ENCODE assay signal across 32 cellular contexts in genomic region chr1:832136-832535, GRCh38.
DNase-seq lines count a peak whose midpoint lies in the region; TF ChIP-seq lines count a peak whose summit lies in the region.
"Had no signal": no experiment of that assay in that cellular context is flagged by ENCODE, and none has a peak within 500 bp of the region (broad histone marks: within the 10 kb centered on the region; RNA-seq: fewer than 3 reads in every experiment).

No MANE protein-coding gene starts in this region.

- no peak overlapping the region for H3K4me3 Mint-ChIP-seq in endodermal cell
- H3K4me3 Mint-ChIP-seq: activated CD8-positive, alpha-beta T cell treated with anti-CD3 and anti-CD28 coated beads, Interleukin-2, amount 10 ng/mL, durations not matched to agents 7 days and 5 days; activated naive CD4-positive, alpha-beta T cell treated with anti-CD3 and anti-CD28 coated beads, Interleukin-2, amount 50 U/mL, for 24 hours; CD8-positive, alpha-beta memory T cell; H9; stimulated activated naive CD8-positive, alpha-beta T cell treated with anti-CD3 and anti-CD28 coated beads, Interleukin-15, amount 100 ng/mL, for 72 hours; T-helper 1 cell treated with Interleukin-12 subunit alpha and Interleukin-12 subunit beta and Interleukin-4 antibody, amounts not matched to agents 30 μg/mL and 1 μg/mL, for 36 hours had no signal

- intact Hi-C loops in vagina (cut with DNase I) = no loop called here

- peaks cover 2% of the 10 kb centered on the region for H3K27me3 Mint-ChIP-seq in endodermal cell (ENCODE audit: insufficient read depth)
- H3K27me3 Mint-ChIP-seq: activated naive CD4-positive, alpha-beta T cell treated with anti-CD3 and anti-CD28 coated beads, Interleukin-2, amount 50 U/mL, for 24 hours; stimulated activated naive CD8-positive, alpha-beta T cell treated with anti-CD3 and anti-CD28 coated beads, Interleukin-15, amount 100 ng/mL, for 72 hours had no signal

- peaks cover 17% of the 10 kb centered on the region for H3K4me1 Mint-ChIP-seq in endodermal cell

- CTCF ChIA-PET in HEK293 (lab: Yijun Ruan, JAX) = interaction anchor here (0.7 to 1.3 kb wide), 2 partner anchors 37 to 41 kb away, joined by 3 to 6 read pairs; no protein-coding TSS in a partner anchor

- WGBS in endodermal cell (ENCODE audit: insufficient coverage in 1 of 2, insufficient read length in 1 of 2), 2 experiments = 90 to 94% methylated on average over 4 to 13 of the region's 13 CpGs

- H3K27me3 ChIP-seq in endodermal cell (ENCODE audit: control insufficient read depth, insufficient read depth, low read length, poor library complexity, severe bottlenecking) (no peaks in the 10 kb centered on the region), vagina (no peaks in the 10 kb centered on the region)
- H3K27me3 ChIP-seq: BE2C, colonic mucosa, hepatocyte had no signal

- H3K27ac ChIP-seq in HEK293 (ENCODE audit: extremely low read depth, low read depth, low read length) = no peak overlapping the region
- H3K27ac ChIP-seq in endodermal cell (ENCODE audit: low read depth, low read length) = no peak overlapping the region
- no peak overlapping the region for H3K27ac ChIP-seq in vagina
- H3K27ac ChIP-seq: colonic mucosa, hepatocyte, neutrophil had no signal

- H3K27ac Mint-ChIP-seq in endodermal cell = peak overlapping the region; percentile 30
- H3K27ac Mint-ChIP-seq: activated CD8-positive, alpha-beta T cell treated with anti-CD3 and anti-CD28 coated beads, Interleukin-2, amount 10 ng/mL, durations not matched to agents 7 days and 5 days; activated naive CD4-positive, alpha-beta T cell treated with anti-CD3 and anti-CD28 coated beads, Interleukin-2, amount 50 U/mL, for 24 hours; activated T-helper 2 cell treated with anti-CD3 and anti-CD28 coated beads, Interferon-gamma antibody, Interleukin-2, Interleukin-4, amounts not matched to agents 10 μg/mL and 5 μg/mL and 100 μg/mL, durations not matched to agents 14 hours and 24 hours and 36 hours; H9; stimulated activated naive CD8-positive, alpha-beta T cell treated with anti-CD3 and anti-CD28 coated beads, Interleukin-15, amount 100 ng/mL, for 72 hours; T-helper 1 cell treated with Interleukin-12 subunit alpha and Interleukin-12 subunit beta and Interleukin-4 antibody, amounts not matched to agents 30 μg/mL and 1 μg/mL, for 36 hours had no signal

- no peak for TF ChIP-seq CTCF in HEK293 (tag by site-specific recombination; IDR thresholded peaks at IDR 0.05)
- TF ChIP-seq CTCF in endodermal cell (conservative IDR thresholded peaks at IDR 0.05) = no peak
- TF ChIP-seq CTCF in vagina (IDR thresholded peaks at IDR 0.05) = no peak

- POLR2A ChIA-PET in HEK293 (lab: Yijun Ruan, JAX) = no interaction called here

- H3K4me1 ChIP-seq in HEK293 (ENCODE audit: control insufficient read depth, insufficient read depth, low read length) (peaks cover 6% of the 10 kb centered on the region), endodermal cell (ENCODE audit: control insufficient read depth, insufficient read depth, low read length) (no peaks in the 10 kb centered on the region), vagina (no peaks in the 10 kb centered on the region)
- H3K4me1 ChIP-seq: BE2C, colonic mucosa had no signal

- H3K36me3 Mint-ChIP-seq in endodermal cell (ENCODE audit: low read depth) = peaks cover 15% of the 10 kb centered on the region

- H3K9me3 ChIP-seq in HEK293 (ENCODE audit: control insufficient read depth, insufficient read depth, low read depth, low read length) = no peaks in the 10 kb centered on the region
- no peaks in the 10 kb centered on the region for H3K9me3 ChIP-seq in endodermal cell (ENCODE audit: control insufficient read depth, low read length)
- no peaks in the 10 kb centered on the region for H3K9me3 ChIP-seq in vagina
- H3K9me3 ChIP-seq: BE2C, colonic mucosa, neutrophil had no signal

- DNase-seq in NCI-H748 (lab: John Stamatoyannopoulos, UW; ENCODE audit: unreplicated experiment) (peak; percentile 42), NCI-H748 treated with DMSO at 0.1 percent for 48 hours (lab: John Stamatoyannopoulos, UW) (no peak), endodermal cell (no peak), renal cortical epithelial cell (ENCODE audit: low read depth) (peak; percentile 8), SKM-1 (lab: John Stamatoyannopoulos, UW; ENCODE audit: unreplicated experiment) (no peak), vagina (ENCODE audit: extremely low spot score in 2 of 2) (no peak)
- DNase-seq: ACHN; activated CD8-positive, alpha-beta T cell treated with anti-CD3 and anti-CD28 coated beads, Interleukin-2, amount 10 ng/mL, durations not matched to agents 7 days and 5 days; amygdala; BE2C; CD8-positive, alpha-beta memory T cell; colonic mucosa; effector memory CD4-positive, alpha-beta T cell; foreskin fibroblast; GDM1; H9; KBM-7; left colon; mesendoderm; NCI-H146; NCI-H82; RPMI8226; stimulated activated CD4-positive, alpha-beta T cell treated with anti-CD3 and anti-CD28 coated beads, Interleukin-1b, Interleukin-23, amount 100 ng/mL, for 48 hours; stimulated activated CD8-positive, alpha-beta memory T cell treated with anti-CD3 and anti-CD28 coated beads, Interleukin-4, amount 100 ng/mL, for 48 hours; stimulated activated naive CD8-positive, alpha-beta T cell treated with anti-CD3 and anti-CD28 coated beads, Interleukin-15, amount 100 ng/mL, for 72 hours had no signal

- no peak for TF ChIP-seq POLR2A in vagina (IDR thresholded peaks at IDR 0.05)

- no peak overlapping the region for H3K4me3 ChIP-seq in HEK293 (ENCODE audit: low read depth, low read length)
- H3K4me3 ChIP-seq in endodermal cell (ENCODE audit: low read length) = no peak overlapping the region
- H3K4me3 ChIP-seq in vagina = no peak overlapping the region
- H3K4me3 ChIP-seq: colonic mucosa, hepatocyte, smooth muscle cell had no signal

- no peak overlapping the region for H3K9ac ChIP-seq in endodermal cell (ENCODE audit: extremely low read depth, low read length, poor library complexity, severe bottlenecking)

- H3K36me3 ChIP-seq in HEK293 (ENCODE audit: control insufficient read depth in 2 of 2, insufficient read depth in 1 of 2, low read length in 2 of 2) (peaks cover 0 to 6% of the 10 kb centered on the region in 2 experiments; a peak in 1 of 3 replicates), endodermal cell (ENCODE audit: control insufficient read depth, insufficient read depth, low read length) (no peaks in the 10 kb centered on the region), vagina (peaks cover 0 to 6% of the 10 kb centered on the region in 2 donors)
- H3K36me3 ChIP-seq: BE2C, colonic mucosa had no signal

- no peaks in the 10 kb centered on the region for H3K9me3 Mint-ChIP-seq in endodermal cell
- H3K9me3 Mint-ChIP-seq: activated naive CD4-positive, alpha-beta T cell treated with anti-CD3 and anti-CD28 coated beads, Interleukin-2, amount 50 U/mL, for 24 hours; activated T-helper 2 cell treated with anti-CD3 and anti-CD28 coated beads, Interferon-gamma antibody, Interleukin-2, Interleukin-4, amounts not matched to agents 10 μg/mL and 5 μg/mL and 100 μg/mL, durations not matched to agents 14 hours and 24 hours and 36 hours; H9; stimulated activated naive CD8-positive, alpha-beta T cell treated with anti-CD3 and anti-CD28 coated beads, Interleukin-15, amount 100 ng/mL, for 72 hours; T-helper 1 cell treated with Interleukin-12 subunit alpha and Interleukin-12 subunit beta and Interleukin-4 antibody, amounts not matched to agents 30 μg/mL and 1 μg/mL, for 36 hours had no signal

TF ChIP-seq in HEK293, 187 proteins besides CTCF, POLR2A, EP300 and RAD21:
- 0 out of 2 replicates have a peak, but pooled peaks have one; percentile 49 for TF ChIP-seq ZNF600 (tag by site-specific recombination; IDR thresholded peaks at IDR 0.05)
- TF ChIP-seq ZNF350 (tag by site-specific recombination; IDR thresholded peaks at IDR 0.05) = no peak
TF ChIP-seq in HEK293: peak in this region for 1.

Comparison
In these comparisons a context has a peak if more than half of its experiments do, and no peak if none do; other contexts are left out.
1. DNase-seq: peak in NCI-H748 (single experiment) and renal cortical epithelial cell (single experiment); none in NCI-H748 treated with DMSO at 0.1 percent for 48 hours (single experiment), endodermal cell (single experiment), SKM-1 (single experiment) and vagina (0 of 2).